16 cellular contexts compared by ENCODE assay signal in genomic region chr2:242052421-242052820, GRCh38.
DNase-seq lines count a peak whose midpoint lies in the region; ATAC-seq and TF ChIP-seq lines count a peak whose summit lies in the region.
"Had no signal": no experiment of that assay in that cellular context is flagged by ENCODE, and none has a peak within 500 bp of the region (broad histone marks: within the 10 kb centered on the region; RNA-seq: fewer than 3 reads in every experiment).

No MANE protein-coding gene starts in this region.

- intact Hi-C loops in spleen (cut with DNase I; ENCODE audit: low total_unique reads) = no loop called here

- ATAC-seq in T-helper 17 cell (no peak), GM19397 (IDR thresholded peaks at IDR 0.05; ENCODE audit: unreplicated experiment) (no peak)
- ATAC-seq: GM12878 had no signal

- H3K27ac ChIP-seq in spleen = no peak overlapping the region
- H3K27ac ChIP-seq: BLaER1 treated with 17β-estradiol and CSF1 and Interleukin-3, amounts not matched to agents 10 nM and 100 nM had no signal

- H3K4me3 Mint-ChIP-seq in T-helper 17 cell = peak overlapping the region; percentile 50
- H3K4me3 Mint-ChIP-seq: CD4-positive, CD25-positive, alpha-beta regulatory T cell had no signal

- H3K36me3 Mint-ChIP-seq in T-helper 17 cell (ENCODE audit: low read depth) = no peaks in the 10 kb centered on the region
- H3K36me3 Mint-ChIP-seq: CD4-positive, CD25-positive, alpha-beta regulatory T cell had no signal

- peaks cover 41% of the 10 kb centered on the region for H3K27me3 Mint-ChIP-seq in T-helper 17 cell

- H3K9me3 ChIP-seq in T-helper 17 cell (ENCODE audit: control insufficient read depth, low read length, poor library complexity, severe bottlenecking) = no peaks in the 10 kb centered on the region
- peaks cover 0 to 4% (median 0%) of the 10 kb centered on the region in 8 donors for H3K9me3 ChIP-seq in spleen
- H3K9me3 ChIP-seq: HAP-1 had no signal

- peak; percentile 4 for DNase-seq in GM10266 (ENCODE audit: extremely low spot score)
- DNase-seq in T-helper 17 cell = no peak
- DNase-seq in islet precursor cell = peak; percentile 37
- DNase-seq in spleen = peak; percentile 37
- DNase-seq in SKM-1 (lab: John Stamatoyannopoulos, UW; ENCODE audit: unreplicated experiment) = no peak
- DNase-seq in cerebellum (ENCODE audit: low spot score) = no peak
- no peak for DNase-seq in NCI-H510A (lab: John Stamatoyannopoulos, UW)
- DNase-seq: ACHN; Calu3; CD4-positive, CD25-positive, alpha-beta regulatory T cell; DMS 273 treated with DMSO at 0.1 percent for 48 hours; GOT3 had no signal

- TF ChIP-seq CTCF in GM10266 (IDR thresholded peaks at IDR 0.05; ENCODE audit: control insufficient read depth, insufficient read depth, low read depth, missing control alignments) (no peak), spleen (IDR thresholded peaks at IDR 0.05 in 8 of 11, conservative IDR thresholded peaks at IDR 0.05 in 3 of 11) (no peak)

- no peak for TF ChIP-seq POLR2A in spleen (IDR thresholded peaks at IDR 0.05)

- H3K27me3 ChIP-seq in spleen (replicated peaks in 1 of 7) = peaks cover 0 to 33% (median 11%) of the 10 kb centered on the region in 7 donors
- H3K27me3 ChIP-seq: BLaER1 treated with 17β-estradiol and CSF1 and Interleukin-3, amounts not matched to agents 10 nM and 100 nM had no signal

- H3K4me1 ChIP-seq in spleen = no peaks in the 10 kb centered on the region
- H3K4me1 ChIP-seq: BLaER1 treated with 17β-estradiol and CSF1 and Interleukin-3, amounts not matched to agents 10 nM and 100 nM; HAP-1 had no signal

- whole genome bisulfite sequencing in spleen, 5 donors = 78 to 84% (median 83%) methylated on average over 10 of the region's 10 CpGs

- H3K4me3 ChIP-seq in spleen = no peak overlapping the region
- H3K4me3 ChIP-seq: BLaER1 treated with 17β-estradiol and CSF1 and Interleukin-3, amounts not matched to agents 10 nM and 100 nM; GM12878; HAP-1 had no signal

- no peak overlapping the region for H3K27ac Mint-ChIP-seq in T-helper 17 cell

- H3K4me1 Mint-ChIP-seq in T-helper 17 cell = peaks cover 2% of the 10 kb centered on the region
- H3K4me1 Mint-ChIP-seq: CD4-positive, CD25-positive, alpha-beta regulatory T cell had no signal

- H3K36me3 ChIP-seq in spleen = no peaks in the 10 kb centered on the region
- H3K36me3 ChIP-seq: BLaER1 treated with 17β-estradiol and CSF1 and Interleukin-3, amounts not matched to agents 10 nM and 100 nM; HAP-1 had no signal

Comparison
In these comparisons a context has a peak if more than half of its experiments do, and no peak if none do; other contexts are left out.
1. DNase-seq: peak in GM10266 (single experiment), islet precursor cell (single experiment) and spleen (single experiment); none in T-helper 17 cell (0 of 3), SKM-1 (single experiment), cerebellum (single experiment) and NCI-H510A (single experiment).